21 cellular contexts compared by ENCODE assay signal in the genomic region with DNA sequence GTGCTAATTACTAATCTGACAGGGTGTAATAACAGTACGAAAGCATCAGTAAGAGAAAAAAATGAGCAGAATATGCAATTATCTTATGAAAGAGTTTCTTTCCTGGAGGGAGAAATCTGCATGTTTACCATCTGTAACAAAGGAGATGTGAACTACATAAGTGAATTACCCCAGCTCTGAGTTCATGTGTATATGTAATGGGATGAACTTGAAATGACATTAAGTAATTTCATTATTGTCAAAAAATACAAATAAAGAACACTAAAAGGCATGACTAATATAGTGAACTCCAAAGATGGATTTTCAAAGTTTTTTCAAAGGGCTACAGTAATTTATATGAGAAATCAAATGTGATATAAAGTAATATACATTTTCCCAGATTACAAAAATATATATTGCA.
"Had no signal": no experiment of that assay in that cellular context is flagged by ENCODE, and none has a peak within 500 bp of the region (broad histone marks: within the 10 kb centered on the region; RNA-seq: fewer than 3 reads in every experiment).

No MANE protein-coding gene starts in this region.

- H3K27me3 ChIP-seq: colonic mucosa, esophagus muscularis mucosa, foreskin keratinocyte, gastroesophageal sphincter, heart left ventricle, hepatocyte had no signal

- H3K4me3 ChIP-seq: colonic mucosa, esophagus muscularis mucosa, gastroesophageal sphincter, heart left ventricle, hepatocyte, left ventricle myocardium inferior, lower lobe of right lung, mucosa of descending colon had no signal

- H3K27ac ChIP-seq: colonic mucosa, esophagus muscularis mucosa, foreskin keratinocyte, gastroesophageal sphincter, heart left ventricle, hepatocyte, left ventricle myocardium inferior, lower lobe of right lung had no signal

- H3K36me3 ChIP-seq: colonic mucosa, esophagus muscularis mucosa, gastroesophageal sphincter, heart left ventricle, left ventricle myocardium inferior, lower lobe of right lung had no signal

- H2AFZ ChIP-seq: hepatocyte had no signal

- DNase-seq: colonic mucosa; cortex of kidney; effector CD8-positive, alpha-beta T cell; effector memory CD8-positive, alpha-beta T cell; foreskin keratinocyte; heart left ventricle; hypothalamus; immature natural killer cell; islet precursor cell; kidney; kidney glomerular epithelial cell; left colon; left ventricle myocardium inferior; lower lobe of right lung; mesenchymal stem cell; mucosa of descending colon; naive B cell; naive thymus-derived CD8-positive, alpha-beta T cell had no signal

- H3K4me1 ChIP-seq: colonic mucosa, esophagus muscularis mucosa, foreskin keratinocyte, gastroesophageal sphincter, heart left ventricle, left ventricle myocardium inferior, lower lobe of right lung had no signal

- H3K9me3 ChIP-seq: colonic mucosa, esophagus muscularis mucosa, gastroesophageal sphincter, heart left ventricle, left ventricle myocardium inferior, lower lobe of right lung, mucosa of descending colon had no signal

- H3K4me2 ChIP-seq: hepatocyte had no signal

- H3K79me2 ChIP-seq: hepatocyte had no signal
